8 cellular contexts compared by ENCODE assay signal in the genomic region with DNA sequence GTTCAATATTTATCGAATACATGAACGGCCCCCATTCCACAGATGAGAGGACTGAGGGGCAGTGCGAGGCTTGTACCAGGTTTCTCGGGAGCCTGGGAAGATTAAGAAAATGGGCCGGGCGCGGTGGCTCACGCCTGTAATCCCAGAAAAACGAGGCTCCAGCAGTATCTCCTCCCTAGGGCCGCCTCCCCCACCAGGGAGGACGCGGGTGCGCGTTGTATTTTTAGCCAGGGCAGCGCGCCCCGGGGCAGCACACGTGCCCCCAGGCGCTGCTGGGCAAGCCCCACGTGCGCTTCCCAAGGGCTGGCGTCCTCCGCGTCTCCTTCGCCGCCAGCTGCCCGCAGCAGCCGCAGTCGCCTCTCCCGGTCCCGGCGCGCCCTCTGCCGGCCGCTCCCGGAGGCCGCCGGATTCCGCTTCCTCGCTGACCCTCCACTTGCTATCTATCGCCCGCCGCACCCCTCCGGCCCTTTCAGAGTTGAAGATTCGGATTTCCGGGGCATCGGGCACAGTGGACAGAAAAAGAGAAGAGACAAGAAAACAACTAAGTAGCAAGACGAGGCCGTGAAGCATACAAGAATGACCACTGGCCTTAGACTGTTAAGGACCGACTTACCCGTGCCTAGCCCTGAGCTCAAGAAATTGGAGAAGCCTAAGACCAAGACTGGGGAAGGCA.
A peak's percentile ranks its signal among the peaks of the same experiment; 100 is the strongest.
DNase-seq lines count a peak whose midpoint lies in the region; ATAC-seq and TF ChIP-seq lines count a peak whose summit lies in the region.

No MANE protein-coding gene starts in this region.

- no peak for ATAC-seq in GM21367 (IDR thresholded peaks at IDR 0.05; ENCODE audit: unreplicated experiment)

- peaks cover 26% of the 10 kb centered on the region for H3K27me3 ChIP-seq in ACC112 (ENCODE audit: insufficient read depth, low read length)

- H3K27ac ChIP-seq in ACC112 (ENCODE audit: low read depth, low read length), result no peak overlapping the region

- TF ChIP-seq CTCF in GM13976 (IDR thresholded peaks at IDR 0.05; ENCODE audit: borderline replicate concordance, control extremely low read depth, extremely low read depth, insufficient read depth, missing control alignments), result peak; percentile 94
- peak; percentile 89 for TF ChIP-seq CTCF in WI38 (IDR thresholded peaks at IDR 0.05; ENCODE audit: low read depth, low read length)

- peak overlapping the region; percentile 21 for H2AFZ ChIP-seq in ACC112 (ENCODE audit: low read length, unreplicated experiment)

- H3K4me1 ChIP-seq in ACC112 (ENCODE audit: control insufficient read depth, insufficient read depth, low read length, unreplicated experiment), result peaks cover 3% of the 10 kb centered on the region

- DNase-seq in GM13976 (ENCODE audit: low spot score), result peak; percentile 91
- DNase-seq in NCI-H2171 (lab: John Stamatoyannopoulos, UW), result peak; percentile 64
- peak; percentile 73 for DNase-seq in cerebellar cortex (ENCODE audit: low spot score)
- DNase-seq in kidney glomerular epithelial cell (lab: John Stamatoyannopoulos, UW), result peak; percentile 24
- peak; percentile 60 to 66 for DNase-seq in stimulated activated CD4-positive, alpha-beta T cell treated with anti-CD3 and anti-CD28 coated beads, Interleukin-1b, Interleukin-23, amount 100 ng/mL, for 4 hours (ENCODE audit: low read depth in 2 of 2)

- in situ Hi-C loops in GM13976 (cut with MboI; ENCODE audit: low sequenced_read_pairs, unreplicated experiment), result loop anchor here (25.0 kb wide), 1 partner anchor 259 kb away; a partner anchor contains a TSS

- H3K4me3 ChIP-seq in ACC112 (ENCODE audit: low read depth, low read length), result peak overlapping the region; percentile 68
- no peak overlapping the region for H3K4me3 ChIP-seq in WI38 (ENCODE audit: low read depth, low read length)

- H3K79me2 ChIP-seq in ACC112 (ENCODE audit: control insufficient read depth, insufficient read depth, low read length, unreplicated experiment), result no peaks in the 10 kb centered on the region

- H3K36me3 ChIP-seq in ACC112 (ENCODE audit: insufficient read depth, low read length), result no peaks in the 10 kb centered on the region

Comparison
In these comparisons a context has a peak if more than half of its experiments do, and no peak if none do; other contexts are left out.
1. DNase-seq: peak in every context shown above with its lines; median percentile 91 in GM13976; 73 in cerebellar cortex; 64 in NCI-H2171; 63 in stimulated activated CD4-positive, alpha-beta T cell treated with anti-CD3 and anti-CD28 coated beads, Interleukin-1b, Interleukin-23, amount 100 ng/mL, for 4 hours; 24 in kidney glomerular epithelial cell.